In genomic region chr13:41019578-41020347, GRCh38 we compare ENCODE assay signal across 9 cellular contexts. TPM values are rescaled to one million over a fixed set of nuclear protein-coding genes. Genes with fewer than 3 reads are reported as not detected.
DNase-seq lines count a peak whose midpoint lies in the region; ATAC-seq and TF ChIP-seq lines count a peak whose summit lies in the region.
"Had no signal": no experiment of that assay in that cellular context is flagged by ENCODE, and none has a peak within 500 bp of the region (broad histone marks: within the 10 kb centered on the region; RNA-seq: fewer than 3 reads in every experiment).

No MANE protein-coding gene starts in this region.

- H3K27me3 ChIP-seq in OCI-LY1 (ENCODE audit: insufficient read depth, low read length) = no peaks in the 10 kb centered on the region

- peaks cover 34% of the 10 kb centered on the region for H3K4me1 Mint-ChIP-seq in stimulated activated effector memory CD8-positive, alpha-beta T cell treated with anti-CD3 and anti-CD28 coated beads, Interleukin-12 subunit alpha, Interleukin-12 subunit beta, amount 100 ng/mL, for 72 hours
- H3K4me1 Mint-ChIP-seq in activated CD8-positive, alpha-beta T cell treated with anti-CD3 and anti-CD28 coated beads, Interleukin-2, amount 10 ng/mL, durations not matched to agents 7 days and 5 days (ENCODE audit: low read depth) = peaks cover 40% of the 10 kb centered on the region

- H3K79me2 ChIP-seq in OCI-LY1 (ENCODE audit: insufficient read depth, low read length) = peaks cover 78% of the 10 kb centered on the region

- H3K9me3 Mint-ChIP-seq in stimulated activated effector memory CD8-positive, alpha-beta T cell treated with anti-CD3 and anti-CD28 coated beads, Interleukin-12 subunit alpha, Interleukin-12 subunit beta, amount 100 ng/mL, for 72 hours = no peaks in the 10 kb centered on the region
- no peaks in the 10 kb centered on the region for H3K9me3 Mint-ChIP-seq in activated CD8-positive, alpha-beta T cell treated with anti-CD3 and anti-CD28 coated beads, Interleukin-2, amount 10 ng/mL, durations not matched to agents 7 days and 5 days (ENCODE audit: insufficient read depth)
- H3K9me3 Mint-ChIP-seq: brain had no signal

- peak overlapping the region; percentile 95 for H3K27ac ChIP-seq in OCI-LY1 (ENCODE audit: low read depth, low read length, poor library complexity, severe bottlenecking)

- H4K20me1 ChIP-seq in OCI-LY1 (ENCODE audit: insufficient read depth, low read length) = no peaks in the 10 kb centered on the region

- H3K27ac Mint-ChIP-seq in stimulated activated effector memory CD8-positive, alpha-beta T cell treated with anti-CD3 and anti-CD28 coated beads, Interleukin-12 subunit alpha, Interleukin-12 subunit beta, amount 100 ng/mL, for 72 hours = peak overlapping the region; percentile 95
- H3K27ac Mint-ChIP-seq in activated CD8-positive, alpha-beta T cell treated with anti-CD3 and anti-CD28 coated beads, Interleukin-2, amount 10 ng/mL, durations not matched to agents 7 days and 5 days = no peak overlapping the region

- CTCF ChIA-PET in activated CD8-positive, alpha-beta T cell treated with anti-CD3 and anti-CD28 coated beads, Interleukin-2, amount 10 ng/mL, durations not matched to agents 7 days and 5 days (lab: Charles Lee) = interaction anchor here (0.7 to 4.7 kb wide), 24 partner anchors 9 to 242 kb away, joined by 3 to 48 read pairs (median 4); partner anchors contain the start of gene WBP4

- H3K36me3 ChIP-seq in OCI-LY1 (ENCODE audit: insufficient read depth, low read length) = peaks cover 22% of the 10 kb centered on the region

- peaks cover 57% of the 10 kb centered on the region for H3K4me1 ChIP-seq in OCI-LY1 (ENCODE audit: insufficient read depth, low read length, severe bottlenecking)

- no peaks in the 10 kb centered on the region for H3K9me3 ChIP-seq in OCI-LY1 (ENCODE audit: low read length)

- POLR2A ChIA-PET in activated CD8-positive, alpha-beta T cell treated with anti-CD3 and anti-CD28 coated beads, Interleukin-2, amount 10 ng/mL, durations not matched to agents 7 days and 5 days (lab: Charles Lee) = interaction anchor here (0.6 to 6.0 kb wide), 16 partner anchors 9 to 98 kb away, joined by 3 to 49 read pairs (median 4); partner anchors contain the start of gene WBP4

- intact Hi-C loops in left ventricle myocardium superior (cut with micrococcal nuclease) = no loop called here

- ATAC-seq in GM21619 (IDR thresholded peaks at IDR 0.05; ENCODE audit: unreplicated experiment) = peak; percentile 38
- peak; percentile 41 for ATAC-seq in left ventricle myocardium superior
- ATAC-seq in stimulated activated effector memory CD8-positive, alpha-beta T cell treated with anti-CD3 and anti-CD28 coated beads, Interleukin-12 subunit alpha, Interleukin-12 subunit beta, amount 100 ng/mL, for 72 hours = no peak
- no peak for ATAC-seq in HG02884 (IDR thresholded peaks at IDR 0.05; ENCODE audit: unreplicated experiment)
- ATAC-seq in activated CD8-positive, alpha-beta T cell treated with anti-CD3 and anti-CD28 coated beads, Interleukin-2, amount 10 ng/mL, durations not matched to agents 7 days and 5 days = no peak

- H3K9ac ChIP-seq in OCI-LY1 (ENCODE audit: low read length) = peak overlapping the region; percentile 83

- H2AFZ ChIP-seq in OCI-LY1 (ENCODE audit: low read length) = no peak overlapping the region

- peak overlapping the region; percentile 57 for H3K4me2 ChIP-seq in OCI-LY1 (ENCODE audit: low read length)

- no peaks in the 10 kb centered on the region for H3K9me2 ChIP-seq in OCI-LY1 (ENCODE audit: low read depth, low read length)

- TF ChIP-seq CTCF in OCI-LY1 (IDR thresholded peaks at IDR 0.05; ENCODE audit: low read length) = no peak

- no peak for DNase-seq in left ventricle myocardium superior
- DNase-seq in stimulated activated effector memory CD8-positive, alpha-beta T cell treated with anti-CD3 and anti-CD28 coated beads, Interleukin-12 subunit alpha, Interleukin-12 subunit beta, amount 100 ng/mL, for 72 hours (ENCODE audit: low spot score in 2 of 2) = no peak
- no peak for DNase-seq in ureter (ENCODE audit: low spot score)
- no peak for DNase-seq in activated CD4-positive, CD25-positive, alpha-beta regulatory T cell treated with anti-CD3 and anti-CD28 coated beads, Interleukin-2, amount 50 U/mL, for 72 hours
- no peak for DNase-seq in activated CD8-positive, alpha-beta T cell treated with anti-CD3 and anti-CD28 coated beads, Interleukin-2, amount 10 ng/mL, durations not matched to agents 7 days and 5 days

- no peaks in the 10 kb centered on the region for H3F3A ChIP-seq in OCI-LY1 (ENCODE audit: insufficient read depth, low read length)

- H3K27me3 Mint-ChIP-seq in activated CD8-positive, alpha-beta T cell treated with anti-CD3 and anti-CD28 coated beads, Interleukin-2, amount 10 ng/mL, durations not matched to agents 7 days and 5 days (ENCODE audit: low read depth) = no peaks in the 10 kb centered on the region
- H3K27me3 Mint-ChIP-seq: brain had no signal

- peak overlapping the region; percentile 74 for H3K4me3 Mint-ChIP-seq in stimulated activated effector memory CD8-positive, alpha-beta T cell treated with anti-CD3 and anti-CD28 coated beads, Interleukin-12 subunit alpha, Interleukin-12 subunit beta, amount 100 ng/mL, for 72 hours
- no peak overlapping the region for H3K4me3 Mint-ChIP-seq in activated CD8-positive, alpha-beta T cell treated with anti-CD3 and anti-CD28 coated beads, Interleukin-2, amount 10 ng/mL, durations not matched to agents 7 days and 5 days

- peak overlapping the region; percentile 75 for H3K4me3 ChIP-seq in OCI-LY1 (ENCODE audit: low read depth, low read length, poor library complexity, severe bottlenecking)

- H3K36me3 Mint-ChIP-seq in stimulated activated effector memory CD8-positive, alpha-beta T cell treated with anti-CD3 and anti-CD28 coated beads, Interleukin-12 subunit alpha, Interleukin-12 subunit beta, amount 100 ng/mL, for 72 hours = peaks cover 23% of the 10 kb centered on the region
- peaks cover 18% of the 10 kb centered on the region for H3K36me3 Mint-ChIP-seq in activated CD8-positive, alpha-beta T cell treated with anti-CD3 and anti-CD28 coated beads, Interleukin-2, amount 10 ng/mL, durations not matched to agents 7 days and 5 days (ENCODE audit: low read depth)
- H3K36me3 Mint-ChIP-seq: brain had no signal

RNA-seq across cellular contexts. Expression of gene ELF1, which starts 0.6 kb away (rescaled TPM):
- total RNA-seq in left ventricle myocardium superior (33.3 TPM), ureter (124 TPM)
- total RNA-seq in activated CD8-positive, alpha-beta T cell treated with anti-CD3 and anti-CD28 coated beads, Interleukin-2, amount 10 ng/mL, durations not matched to agents 7 days and 5 days = 100 to 1,000 TPM; 106 to 107 TPM

RNA-seq across cellular contexts. Expression of gene WBP4, which starts 41.5 kb away (rescaled TPM):
- total RNA-seq in left ventricle myocardium superior (20.8 TPM), ureter (11.3 TPM)
- total RNA-seq in activated CD8-positive, alpha-beta T cell treated with anti-CD3 and anti-CD28 coated beads, Interleukin-2, amount 10 ng/mL, durations not matched to agents 7 days and 5 days = 10 to 100 TPM in 1 of 2 experiments, 1 to 10 TPM in 1; 9.7 to 10.4 TPM

Comparison
In these comparisons a context has a peak if more than half of its experiments do, and no peak if none do; other contexts are left out.
1. ATAC-seq: peak in GM21619 (single experiment) and left ventricle myocardium superior (single experiment); none in stimulated activated effector memory CD8-positive, alpha-beta T cell treated with anti-CD3 and anti-CD28 coated beads, Interleukin-12 subunit alpha, Interleukin-12 subunit beta, amount 100 ng/mL, for 72 hours (single experiment), HG02884 (single experiment) and activated CD8-positive, alpha-beta T cell treated with anti-CD3 and anti-CD28 coated beads, Interleukin-2, amount 10 ng/mL, durations not matched to agents 7 days and 5 days (single experiment).